9 cellular contexts compared by ENCODE assay signal in genomic region chr13:70623260-70623659, GRCh38.
DNase-seq lines count a peak whose midpoint lies in the region; ATAC-seq, FAIRE-seq and TF ChIP-seq lines count a peak whose summit lies in the region.
"Had no signal": no experiment of that assay in that cellular context is flagged by ENCODE, and none has a peak within 500 bp of the region (broad histone marks: within the 10 kb centered on the region; RNA-seq: fewer than 3 reads in every experiment).

No MANE protein-coding gene starts in this region.

- H3K23ac ChIP-seq in mesenchymal stem cell (ENCODE audit: low read length in 2 of 2): no peak overlapping the region

- H4K91ac ChIP-seq in mesenchymal stem cell (ENCODE audit: low read length): no peak overlapping the region

- ATAC-seq in HG03354 (IDR thresholded peaks at IDR 0.05; ENCODE audit: poor library complexity, severe bottlenecking, unreplicated experiment): peak; percentile 63
- ATAC-seq in WTC11: no peak
- no peak for ATAC-seq in HG02840 (IDR thresholded peaks at IDR 0.05; ENCODE audit: low FRiP score, unreplicated experiment)

- no peaks in the 10 kb centered on the region for H3K27me3 ChIP-seq in mesenchymal stem cell (ENCODE audit: control insufficient read depth in 1 of 2, insufficient read depth in 1 of 2, low read length in 2 of 2)

- no peaks in the 10 kb centered on the region for H3K9me3 ChIP-seq in mesenchymal stem cell (ENCODE audit: control insufficient read depth, low read length)

- peaks cover 39% of the 10 kb centered on the region for H3K27me3 Mint-ChIP-seq in WTC11 (ENCODE audit: low read depth)

- H3K36me3 ChIP-seq in mesenchymal stem cell (ENCODE audit: control insufficient read depth in 1 of 2, insufficient read depth in 2 of 2, low read depth in 1 of 2, low read length in 2 of 2): no peaks in the 10 kb centered on the region

- peak; percentile 3 for DNase-seq in GM12865 (ENCODE audit: low read depth)
- no peak for DNase-seq in WTC11 (ENCODE audit: low spot score)
- peak; percentile 18 for DNase-seq in mesenchymal stem cell
- DNase-seq in GM12891 (ENCODE audit: insufficient read length, low spot score): no peak
- DNase-seq in AG08395 (ENCODE audit: low spot score): no peak
- DNase-seq: stimulated activated CD4-positive, alpha-beta T cell treated with anti-CD3 and anti-CD28 coated beads, Interleukin-4, amount 100 ng/mL, for 24 hours had no signal

- no peak for FAIRE-seq in GM12891 (lab: Jason Lieb, UNC)

- no peak overlapping the region for H3K9ac ChIP-seq in mesenchymal stem cell (ENCODE audit: low read length)

- no peak overlapping the region for H2AK5ac ChIP-seq in mesenchymal stem cell (ENCODE audit: low read length, severe bottlenecking)

- no peak for TF ChIP-seq POLR2A in GM12891 (IDR thresholded peaks at IDR 0.05; ENCODE audit: low read depth, low read length)

- H3K4me3 ChIP-seq in GM12865 (ENCODE audit: low read depth, low read length) (no peak overlapping the region), mesenchymal stem cell (ENCODE audit: insufficient read depth in 1 of 2, low read depth in 1 of 2, low read length in 2 of 2) (no peak overlapping the region)

- no peak overlapping the region for H2BK12ac ChIP-seq in mesenchymal stem cell (ENCODE audit: low read length in 2 of 2)

- no peaks in the 10 kb centered on the region for H3K36me3 Mint-ChIP-seq in WTC11

- CTCF ChIA-PET in WTC11 (lab: Charles Lee): no interaction called here

- no peak overlapping the region for H3K14ac ChIP-seq in mesenchymal stem cell (ENCODE audit: low read length in 2 of 2)

- no peak overlapping the region for H3K4ac ChIP-seq in mesenchymal stem cell (ENCODE audit: low read depth in 1 of 2, low read length in 2 of 2)

- no peaks in the 10 kb centered on the region for H3K79me1 ChIP-seq in mesenchymal stem cell (replicated peaks; ENCODE audit: low read length, poor library complexity, severe bottlenecking)

- H3K4me3 Mint-ChIP-seq in WTC11: no peak overlapping the region
- H3K4me3 Mint-ChIP-seq: T-helper 1 cell treated with Interleukin-12 subunit alpha and Interleukin-12 subunit beta and Interleukin-4 antibody, amounts not matched to agents 30 μg/mL and 1 μg/mL, for 36 hours had no signal

- H3K27ac ChIP-seq in mesenchymal stem cell (ENCODE audit: low read length, poor library complexity, severe bottlenecking): no peak overlapping the region

- no peak overlapping the region for H4K8ac ChIP-seq in mesenchymal stem cell (ENCODE audit: low read length)

- no peak overlapping the region for H3K18ac ChIP-seq in mesenchymal stem cell (ENCODE audit: low read depth in 1 of 2, low read length in 2 of 2)

- H2BK15ac ChIP-seq in mesenchymal stem cell (ENCODE audit: low read depth, poor library complexity, severe bottlenecking): no peak overlapping the region

- no peaks in the 10 kb centered on the region for H3K4me1 ChIP-seq in mesenchymal stem cell (ENCODE audit: control insufficient read depth, insufficient read depth, low read depth, low read length)

- no peak overlapping the region for H2BK5ac ChIP-seq in mesenchymal stem cell (ENCODE audit: low read depth, low read length, poor library complexity, severe bottlenecking)

- H3K4me2 ChIP-seq in mesenchymal stem cell (ENCODE audit: low read length, poor library complexity, severe bottlenecking): no peak overlapping the region

- H2AFZ ChIP-seq in mesenchymal stem cell (ENCODE audit: low read depth, low read length): no peak overlapping the region

- TF ChIP-seq CTCF in GM12865 (IDR thresholded peaks at IDR 0.05; ENCODE audit: insufficient read depth, low read depth, low read length, missing control alignments) (no peak), WTC11 (IDR thresholded peaks at IDR 0.05) (0 out of 2 replicates have a peak, but pooled peaks have one; percentile 12)

- POLR2A ChIA-PET in WTC11 (lab: Charles Lee): no interaction called here

- no peak overlapping the region for H2BK120ac ChIP-seq in mesenchymal stem cell (ENCODE audit: low read depth, low read length)

- no peaks in the 10 kb centered on the region for H3K9me3 Mint-ChIP-seq in WTC11
- H3K9me3 Mint-ChIP-seq: T-helper 1 cell treated with Interleukin-12 subunit alpha and Interleukin-12 subunit beta and Interleukin-4 antibody, amounts not matched to agents 30 μg/mL and 1 μg/mL, for 36 hours had no signal

- no peaks in the 10 kb centered on the region for H3K4me1 Mint-ChIP-seq in WTC11

- no peak overlapping the region for H3K27ac Mint-ChIP-seq in WTC11
- H3K27ac Mint-ChIP-seq: T-helper 1 cell treated with Interleukin-12 subunit alpha and Interleukin-12 subunit beta and Interleukin-4 antibody, amounts not matched to agents 30 μg/mL and 1 μg/mL, for 36 hours had no signal

TF ChIP-seq in WTC11, 78 proteins besides CTCF, POLR2A, EP300 and RAD21 (continues in another document):
- TF ChIP-seq NR1H2 (CRISPR knock-in tag; IDR thresholded peaks at IDR 0.05) (no peak), PRDM15 (CRISPR knock-in tag; IDR thresholded peaks at IDR 0.05) (no peak), MLX (CRISPR knock-in tag; IDR thresholded peaks at IDR 0.05) (no peak), TEAD4 (CRISPR knock-in tag; IDR thresholded peaks at IDR 0.05) (no peak), ETV6 (CRISPR knock-in tag; IDR thresholded peaks at IDR 0.05) (no peak), RELA (CRISPR knock-in tag; IDR thresholded peaks at IDR 0.05; ENCODE audit: borderline replicate concordance) (no peak)

TF ChIP-seq in GM12891, 5 proteins besides CTCF, POLR2A, EP300 and RAD21:
- no peak for TF ChIP-seq POU2F2 (IDR thresholded peaks at IDR 0.05; ENCODE audit: low read depth, low read length)
- TF ChIP-seq TAF1 (IDR thresholded peaks at IDR 0.05; ENCODE audit: low read depth, low read length): no peak
- no peak for TF ChIP-seq POLR2AphosphoS5 (IDR thresholded peaks at IDR 0.05; ENCODE audit: low read depth, low read length)
TF ChIP-seq in GM12891: peak in this region for 0.

Comparison
In these comparisons a context has a peak if more than half of its experiments do, and no peak if none do; other contexts are left out.
1. DNase-seq: peak in GM12865 (single experiment) and mesenchymal stem cell (single experiment); none in WTC11 (single experiment), GM12891 (single experiment) and AG08395 (single experiment).